ENCODE assay signal across 9 cellular contexts in genomic region chr7:130986271-130986690, GRCh38.
DNase-seq lines count a peak whose midpoint lies in the region; ATAC-seq, FAIRE-seq and TF ChIP-seq lines count a peak whose summit lies in the region.
"Had no signal": no experiment of that assay in that cellular context is flagged by ENCODE, and none has a peak within 500 bp of the region (broad histone marks: within the 10 kb centered on the region; RNA-seq: fewer than 3 reads in every experiment).

No MANE protein-coding gene starts in this region.

- no peaks in the 10 kb centered on the region for H3K9me3 Mint-ChIP-seq in T-helper 2 cell treated with Interferon-gamma antibody and Interleukin-4, amounts not matched to agents 5 μg/mL and 100 μg/mL, for 36 hours

- in situ Hi-C loops in mammary epithelial cell (cut with MboI; ENCODE audit: low sequenced_read_pairs in 2 of 2): no loop called here

- no peaks in the 10 kb centered on the region for H3K27me3 Mint-ChIP-seq in T-helper 2 cell treated with Interferon-gamma antibody and Interleukin-4, amounts not matched to agents 5 μg/mL and 100 μg/mL, for 36 hours (ENCODE audit: low read depth)

- intact Hi-C loops in mammary epithelial cell (cut with micrococcal nuclease) (no loop called here), stomach (cut with DNase I; ENCODE audit: low total_unique reads) (no loop called here)

- TF ChIP-seq EP300 in stomach (IDR thresholded peaks at IDR 0.05): no peak

- H3K4me2 ChIP-seq in mammary epithelial cell (ENCODE audit: insufficient read depth, low read depth, low read length): no peak overlapping the region
- H3K4me2 ChIP-seq in keratinocyte (ENCODE audit: control insufficient read depth, extremely low read depth, insufficient read depth, low read depth, low read length): peak overlapping the region; percentile 66

- H3K27ac Mint-ChIP-seq in T-helper 2 cell treated with Interferon-gamma antibody and Interleukin-4, amounts not matched to agents 5 μg/mL and 100 μg/mL, for 36 hours: peak overlapping the region; percentile 53

- no TSS peak for BruUV-seq in mammary epithelial cell (replicated peaks; lab: Mats Ljungman, UMichigan)

- H3K36me3 ChIP-seq in mammary epithelial cell (ENCODE audit: insufficient read depth, low read length): no peaks in the 10 kb centered on the region
- peaks cover 1 to 6% of the 10 kb centered on the region in 2 experiments for H3K36me3 ChIP-seq in keratinocyte (ENCODE audit: control insufficient read depth in 2 of 2, extremely low read depth in 1 of 2, insufficient read depth in 2 of 2, low read length in 2 of 2)
- H3K36me3 ChIP-seq in stomach: peaks cover 6 to 23% (median 14%) of the 10 kb centered on the region in 4 donors

- FAIRE-seq in keratinocyte (lab: Jason Lieb, UNC): no peak

- H3K27ac ChIP-seq in mammary epithelial cell (ENCODE audit: insufficient read depth, low read depth, low read length) (peak overlapping the region; percentile 80), keratinocyte (ENCODE audit: control insufficient read depth, insufficient read depth, low read length) (peak overlapping the region; percentile 67), stomach (peak overlapping the region in 4 of 5 donors; percentile 21 to 44 (median 37))
- H3K27ac ChIP-seq: RWPE1 had no signal

- no peak for TF ChIP-seq POLR2A in stomach (IDR thresholded peaks at IDR 0.05)

- H3K79me2 ChIP-seq in mammary epithelial cell (ENCODE audit: insufficient read depth, low read length) (peaks cover 35% of the 10 kb centered on the region), keratinocyte (ENCODE audit: control insufficient read depth, insufficient read depth, low read length) (peaks cover 4% of the 10 kb centered on the region)

- 77% methylated on average over 5 of the region's 6 CpGs for WGBS in mammary epithelial cell (ENCODE audit: low coverage, missing lambda C conversion rate)
- WGBS in stomach, 5 donors: 55 to 69% (median 65%) methylated on average over 6 of the region's 6 CpGs

- H3K9ac ChIP-seq in mammary epithelial cell (ENCODE audit: insufficient read depth, low read length) (no peak overlapping the region), keratinocyte (ENCODE audit: control insufficient read depth, extremely low read depth, insufficient read depth, low read length) (peak overlapping the region; percentile 54)

- CTCF ChIA-PET in mammary epithelial cell (lab: Charles Lee; ENCODE audit: low non-redundant PET): no interaction called here

- peaks cover 7% of the 10 kb centered on the region for H3K36me3 Mint-ChIP-seq in T-helper 2 cell treated with Interferon-gamma antibody and Interleukin-4, amounts not matched to agents 5 μg/mL and 100 μg/mL, for 36 hours (ENCODE audit: low read depth)

- H3K9me1 ChIP-seq in keratinocyte (ENCODE audit: control insufficient read depth, extremely low read depth, insufficient read depth, low read length): no peaks in the 10 kb centered on the region

- H3K27me3 ChIP-seq in mammary epithelial cell (ENCODE audit: insufficient read depth, low read length): no peaks in the 10 kb centered on the region
- H3K27me3 ChIP-seq in keratinocyte (ENCODE audit: control insufficient read depth, extremely low read depth, insufficient read depth, low read length): no peaks in the 10 kb centered on the region
- no peaks in the 10 kb centered on the region for H3K27me3 ChIP-seq in stomach

- no peak for ATAC-seq in HG03025 (IDR thresholded peaks at IDR 0.05; ENCODE audit: low FRiP score, unreplicated experiment)

- H2AFZ ChIP-seq in mammary epithelial cell (ENCODE audit: low read depth, low read length): no peak overlapping the region
- no peak overlapping the region for H2AFZ ChIP-seq in keratinocyte (ENCODE audit: control insufficient read depth, low read length)

- H3K4me3 Mint-ChIP-seq in T-helper 2 cell treated with Interferon-gamma antibody and Interleukin-4, amounts not matched to agents 5 μg/mL and 100 μg/mL, for 36 hours: peak overlapping the region; percentile 4

- TF ChIP-seq CTCF in mammary epithelial cell (conservative IDR thresholded peaks at IDR 0.05 in 1 of 2, IDR thresholded peaks at IDR 0.05 in 1 of 2; ENCODE audit: extremely low read depth in 1 of 2, insufficient read depth in 1 of 2, low read depth in 1 of 2, low read length in 2 of 2) (no peak), keratinocyte (optimal IDR thresholded peaks at IDR 0.05 in 1 of 3, IDR thresholded peaks at IDR 0.05 in 1 of 3, conservative IDR thresholded peaks at IDR 0.05 in 1 of 3; ENCODE audit: extremely low read depth in 1 of 3, insufficient read depth in 2 of 3, low read length in 3 of 3) (no peak), stomach (IDR thresholded peaks at IDR 0.05) (no peak)

- DNase-seq in T-helper 2 cell treated with Interferon-gamma antibody and Interleukin-4, amounts not matched to agents 5 μg/mL and 100 μg/mL, for 36 hours (ENCODE audit: low spot score): no peak
- DNase-seq in mammary epithelial cell (no peak), keratinocyte (ENCODE audit: low read depth, low spot score) (no peak), stomach (no peak), activated gamma-delta T cell (lab: John Stamatoyannopoulos, UW) (no peak), amniotic stem cell (lab: John Stamatoyannopoulos, UW) (no peak)
- DNase-seq: GDM1 had no signal

- no peaks in the 10 kb centered on the region for H4K20me1 ChIP-seq in mammary epithelial cell (ENCODE audit: insufficient read depth, low read length)
- H4K20me1 ChIP-seq in keratinocyte (ENCODE audit: control insufficient read depth, extremely low read depth, insufficient read depth, low read length): no peaks in the 10 kb centered on the region

- no peaks in the 10 kb centered on the region for H3K9me3 ChIP-seq in mammary epithelial cell (replicated peaks; ENCODE audit: insufficient read depth, low read length)
- H3K9me3 ChIP-seq in keratinocyte (ENCODE audit: control insufficient read depth, low read depth, low read length): no peaks in the 10 kb centered on the region
- H3K9me3 ChIP-seq in stomach: no peaks in the 10 kb centered on the region

- H3K4me1 Mint-ChIP-seq in T-helper 2 cell treated with Interferon-gamma antibody and Interleukin-4, amounts not matched to agents 5 μg/mL and 100 μg/mL, for 36 hours (ENCODE audit: low read depth): peaks cover 47% of the 10 kb centered on the region

- dilution Hi-C loops in mammary epithelial cell (cut with HindIII; ENCODE audit: low sequenced_read_pairs): no loop called here
- dilution Hi-C loops in keratinocyte (cut with MboI; ENCODE audit: extremely low pct_ligation_motif_present, low sequenced_read_pairs): no loop called here

- H3K4me3 ChIP-seq in mammary epithelial cell (replicated peaks in 1 of 3; ENCODE audit: insufficient read depth in 1 of 3, low read depth in 2 of 3, low read length in 3 of 3): no peak overlapping the region
- no peak overlapping the region for H3K4me3 ChIP-seq in keratinocyte (ENCODE audit: control insufficient read depth in 2 of 3, extremely low read depth in 1 of 3, insufficient read depth in 2 of 3, low read depth in 1 of 3, low read length in 3 of 3)
- H3K4me3 ChIP-seq in stomach: peak overlapping the region in 1 of 4 donors; percentile 12

- H3K4me1 ChIP-seq in mammary epithelial cell (ENCODE audit: insufficient read depth, low read length) (peaks cover 21% of the 10 kb centered on the region), keratinocyte (ENCODE audit: control insufficient read depth, extremely low read depth, insufficient read depth, low read length) (peaks cover 52% of the 10 kb centered on the region), stomach (peaks cover 53 to 99% (median 87%) of the 10 kb centered on the region in 4 donors)
